ENCODE assay signal across 3 cellular contexts in the genomic region with DNA sequence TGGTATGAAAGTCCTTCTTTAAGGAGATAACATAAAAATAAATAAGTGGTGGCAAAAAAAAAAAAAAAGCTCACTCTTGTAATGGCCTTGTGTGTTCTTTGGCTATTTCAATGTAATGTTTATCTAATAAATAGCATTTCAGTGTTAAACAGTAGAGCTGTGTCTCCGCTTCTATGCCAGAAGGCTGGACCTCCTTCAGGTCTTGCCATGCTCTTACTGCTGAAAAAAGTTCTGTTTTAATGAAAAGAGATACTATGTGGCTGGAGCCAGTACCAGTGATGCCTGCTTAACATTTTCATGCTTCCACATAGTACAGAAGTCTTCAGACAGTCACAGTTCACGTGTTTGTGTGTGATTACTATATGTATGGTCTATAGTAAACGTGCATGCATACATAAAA.
"Had no signal": no experiment of that assay in that cellular context is flagged by ENCODE, and none has a peak within 500 bp of the region (broad histone marks: within the 10 kb centered on the region; RNA-seq: fewer than 3 reads in every experiment).

No MANE protein-coding gene starts in this region.

- ATAC-seq: GM12878 had no signal

- DNase-seq: GDM1, GF-D8 had no signal

- H3K4me3 ChIP-seq: GM12878 had no signal
